Comparison of ENCODE assay signal across 1 cellular context in genomic region chr6:158818580-158819212, GRCh38.
A peak's percentile ranks its signal among the peaks of the same experiment; 100 is the strongest.
TF ChIP-seq lines count a peak whose summit lies in the region.

No MANE protein-coding gene starts in this region.

TF ChIP-seq in K562, 482 proteins besides CTCF, POLR2A, EP300 and RAD21 (continued from another document and continues in another):
- no peak for TF ChIP-seq REST (CRISPR knock-in tag; IDR thresholded peaks at IDR 0.05; ENCODE audit: low read depth)
- TF ChIP-seq SMAD1 (IDR thresholded peaks at IDR 0.05; ENCODE audit: low read depth, low read length, partially characterized antibody): no peak
- TF ChIP-seq ZSCAN29 (IDR thresholded peaks at IDR 0.05): no peak
- TF ChIP-seq DPF2 (IDR thresholded peaks at IDR 0.05): no peak
- no peak for TF ChIP-seq ZNF354B (CRISPR knock-in tag; IDR thresholded peaks at IDR 0.05)
- TF ChIP-seq THAP7 (CRISPR knock-in tag; IDR thresholded peaks at IDR 0.05): no peak
- TF ChIP-seq PML (IDR thresholded peaks at IDR 0.05; ENCODE audit: low read length): no peak
- no peak for TF ChIP-seq BHLHE40 (IDR thresholded peaks at IDR 0.05; ENCODE audit: low read length)
- TF ChIP-seq FOXJ3 (CRISPR knock-in tag; IDR thresholded peaks at IDR 0.05): no peak
- TF ChIP-seq EP400 (IDR thresholded peaks at IDR 0.05): no peak
- TF ChIP-seq TCF7L2 (IDR thresholded peaks at IDR 0.05; ENCODE audit: low read depth, low read length): no peak
- no peak for TF ChIP-seq L3MBTL2 (IDR thresholded peaks at IDR 0.05)
- TF ChIP-seq ZFPM2 (CRISPR knock-in tag; IDR thresholded peaks at IDR 0.05): no peak
- no peak for TF ChIP-seq DEAF1 (CRISPR knock-in tag; IDR thresholded peaks at IDR 0.05)
- TF ChIP-seq RBM39 (optimal IDR thresholded peaks at IDR 0.05; ENCODE audit: low read depth, low read length): no peak
- TF ChIP-seq SIX5 (IDR thresholded peaks at IDR 0.05; ENCODE audit: borderline replicate concordance in 1 of 2, insufficient read depth in 1 of 2, low read depth in 1 of 2, low read length in 2 of 2): no peak
- no peak for TF ChIP-seq TRIM28 (IDR thresholded peaks at IDR 0.05)
- TF ChIP-seq ZBTB40 (IDR thresholded peaks at IDR 0.05): no peak
- no peak for TF ChIP-seq ZBTB40 (CRISPR knock-in tag; IDR thresholded peaks at IDR 0.05)
- TF ChIP-seq CEBPB (tag; IDR thresholded peaks at IDR 0.05): no peak
- no peak for TF ChIP-seq SRSF3 (IDR thresholded peaks at IDR 0.05; ENCODE audit: insufficient read depth, low read length)
- TF ChIP-seq THAP12 (CRISPR knock-in tag; IDR thresholded peaks at IDR 0.05): no peak
- no peak for TF ChIP-seq USF1 (CRISPR knock-in tag; IDR thresholded peaks at IDR 0.05)
- TF ChIP-seq ETS1 (conservative IDR thresholded peaks at IDR 0.05; ENCODE audit: control insufficient read depth, low read depth, low read length): no peak
- no peak for TF ChIP-seq SMAD3 (CRISPR knock-in tag; conservative IDR thresholded peaks at IDR 0.05)
- 0 out of 2 replicates have a peak, but pooled peaks have one; percentile 60 for TF ChIP-seq ZBTB7A (IDR thresholded peaks at IDR 0.05; ENCODE audit: borderline replicate concordance, control insufficient read depth, low read depth, low read length)
- no peak for TF ChIP-seq KLF10 (CRISPR knock-in tag; IDR thresholded peaks at IDR 0.05)
- no peak for TF ChIP-seq ETV5 (CRISPR knock-in tag; IDR thresholded peaks at IDR 0.05; ENCODE audit: low read depth)
- no peak for TF ChIP-seq ZNF280B (CRISPR knock-in tag; IDR thresholded peaks at IDR 0.05)
- no peak for TF ChIP-seq MXD1 (CRISPR knock-in tag; IDR thresholded peaks at IDR 0.05; ENCODE audit: borderline replicate concordance, poor library complexity, severe bottlenecking)
- no peak for TF ChIP-seq RB1 (IDR thresholded peaks at IDR 0.05; ENCODE audit: low read depth)
- TF ChIP-seq GATA2 (CRISPR knock-in tag; IDR thresholded peaks at IDR 0.05): no peak
- no peak for TF ChIP-seq ATF6 (CRISPR knock-in tag; IDR thresholded peaks at IDR 0.05)
